1 cellular context compared by ENCODE assay signal in genomic region chr22:42268852-42269406, GRCh38.
TF ChIP-seq lines count a peak whose summit lies in the region.

No MANE protein-coding gene starts in this region.

TF ChIP-seq in H1, 55 proteins besides CTCF, POLR2A, EP300 and RAD21:
- TF ChIP-seq BACH1 (IDR thresholded peaks at IDR 0.05; ENCODE audit: low read length): no peak
- TF ChIP-seq EGR1 (IDR thresholded peaks at IDR 0.05; ENCODE audit: borderline replicate concordance, low read depth, low read length): no peak
- no peak for TF ChIP-seq CREB1 (IDR thresholded peaks at IDR 0.05)
- no peak for TF ChIP-seq RNF2 (IDR thresholded peaks at IDR 0.05; ENCODE audit: borderline replicate concordance, low read depth, low read length, missing control alignments, poor library complexity, severe bottlenecking)
- no peak for TF ChIP-seq POLR2AphosphoS5 (IDR thresholded peaks at IDR 0.05; ENCODE audit: low read depth, low read length)
- no peak for TF ChIP-seq SIX5 (IDR thresholded peaks at IDR 0.05; ENCODE audit: low read depth, low read length)
- no peak for TF ChIP-seq FOSL1 (IDR thresholded peaks at IDR 0.05; ENCODE audit: insufficient read depth, low read depth, low read length)
- no peak for TF ChIP-seq GABPA (IDR thresholded peaks at IDR 0.05; ENCODE audit: borderline replicate concordance, insufficient read depth, low read length)
- TF ChIP-seq ASH2L (IDR thresholded peaks at IDR 0.05; ENCODE audit: low read length): no peak
- no peak for TF ChIP-seq BRCA1 (IDR thresholded peaks at IDR 0.05; ENCODE audit: low read depth, low read length)
- TF ChIP-seq MAFK (IDR thresholded peaks at IDR 0.05; ENCODE audit: low read depth, low read length): no peak
- TF ChIP-seq KDM4A (IDR thresholded peaks at IDR 0.05; ENCODE audit: low read depth, low read length, severe bottlenecking): no peak
- TF ChIP-seq NANOG (IDR thresholded peaks at IDR 0.05; ENCODE audit: insufficient read depth, low read depth, low read length, poor library complexity, severe bottlenecking): no peak
- TF ChIP-seq PHF8 (conservative IDR thresholded peaks at IDR 0.05; ENCODE audit: low read depth, low read length): no peak
- TF ChIP-seq SRF (IDR thresholded peaks at IDR 0.05; ENCODE audit: low read depth, low read length): no peak
- no peak for TF ChIP-seq NRF1 (IDR thresholded peaks at IDR 0.05; ENCODE audit: low read depth, low read length)
- TF ChIP-seq TCF12 (IDR thresholded peaks at IDR 0.05; ENCODE audit: low read depth, low read length): no peak
